8 cellular contexts compared by ENCODE assay signal in the genomic region with DNA sequence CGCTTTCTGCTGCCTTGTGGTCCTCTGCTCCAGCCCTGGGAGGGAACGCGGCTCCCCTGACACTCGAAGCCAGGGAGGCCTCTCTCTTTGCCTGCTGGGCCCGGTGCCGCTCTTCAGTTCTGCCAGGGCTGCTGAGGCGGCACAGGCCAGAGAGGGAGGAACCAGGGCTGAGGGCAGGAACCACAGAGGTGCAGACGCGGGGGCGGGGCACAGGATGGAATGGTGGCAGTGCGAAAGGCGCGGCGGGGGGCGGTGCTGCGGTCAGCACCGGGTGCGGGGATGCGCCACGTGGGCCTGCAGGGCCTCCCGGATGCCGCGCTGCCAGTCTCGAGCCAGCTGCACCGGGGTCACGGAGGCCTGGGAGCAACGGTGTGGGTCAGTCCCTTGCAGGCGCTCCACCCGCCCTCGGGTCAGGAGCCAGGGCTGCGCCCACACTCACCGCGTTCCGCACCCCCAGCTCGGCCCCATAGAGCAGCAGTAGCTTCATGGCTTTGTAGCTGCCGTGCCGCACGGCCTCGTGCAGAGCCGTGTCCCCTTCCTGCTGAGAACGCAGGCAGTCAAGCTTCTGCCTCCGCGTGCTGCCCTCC. TPM values are rescaled to one million over a fixed set of nuclear protein-coding genes. Genes with fewer than 3 reads are reported as not detected.
A peak's percentile ranks its signal among the peaks of the same experiment; 100 is the strongest.
DNase-seq lines count a peak whose midpoint lies in the region; ATAC-seq and TF ChIP-seq lines count a peak whose summit lies in the region.

No MANE protein-coding gene starts in this region.

- peak; percentile 70 to 72 for DNase-seq in activated CD4-positive, alpha-beta T cell treated with anti-CD3 and anti-CD28 coated beads, Interleukin-2, amount 50 U/mL, for 4 hours
- no peak for DNase-seq in foreskin keratinocyte
- peak; percentile 55 to 63 (median 57) for DNase-seq in stimulated activated CD4-positive, alpha-beta T cell treated with anti-CD3 and anti-CD28 coated beads, TNF-alpha, amount 100 ng/mL, for 4 hours (ENCODE audit: low read depth in 3 of 3)
- no peak for DNase-seq in SHP77 treated with DMSO at 0.1 percent for 48 hours (lab: John Stamatoyannopoulos, UW)
- no peak for DNase-seq in Ammon's horn (ENCODE audit: low spot score)
- no peak for DNase-seq in amygdala (lab: John Stamatoyannopoulos, UW)

- ATAC-seq in HG03135 (IDR thresholded peaks at IDR 0.05; ENCODE audit: unreplicated experiment), result peak; percentile 68
- ATAC-seq in foreskin keratinocyte, result peak; percentile 55

- H3K27ac ChIP-seq in foreskin keratinocyte, result no peak overlapping the region

- no peaks in the 10 kb centered on the region for H3K27me3 ChIP-seq in foreskin keratinocyte

- H3K4me1 ChIP-seq in foreskin keratinocyte, result no peaks in the 10 kb centered on the region

- TF ChIP-seq CTCF in GM12875 (IDR thresholded peaks at IDR 0.05; ENCODE audit: borderline replicate concordance, insufficient read depth, low read depth, low read length) (no peak), foreskin keratinocyte (conservative IDR thresholded peaks at IDR 0.05) (no peak)

- peak overlapping the region; percentile 8 for H3K4me3 ChIP-seq in GM12875 (ENCODE audit: low read depth, low read length)

RNA-seq across cellular contexts. Expression of a gene that starts 4.4 kb away (rescaled TPM):
- 0.92 and 1.2 TPM in 2 replicates for total RNA-seq in foreskin keratinocyte
- polyA plus RNA-seq in foreskin keratinocyte, result 0.57 and 0.59 TPM in 2 replicates

RNA-seq across cellular contexts. Expression of a gene that starts 18.4 kb away (rescaled TPM):
- total RNA-seq in foreskin keratinocyte, result 10.5 and 10.6 TPM in 2 replicates
- polyA plus RNA-seq in foreskin keratinocyte, result 19.0 and 19.2 TPM in 2 replicates

RNA-seq across cellular contexts. Expression of a gene that starts 23.3 kb away (rescaled TPM):
- total RNA-seq in foreskin keratinocyte, result 3.8 and 4.7 TPM in 2 replicates
- polyA plus RNA-seq in foreskin keratinocyte, result 2.6 and 2.7 TPM in 2 replicates

RNA-seq across cellular contexts. Expression of a gene that starts 30.5 kb away (rescaled TPM):
- total RNA-seq in foreskin keratinocyte, result 9.5 and 10.5 TPM in 2 replicates
- 6.2 and 6.6 TPM in 2 replicates for polyA plus RNA-seq in foreskin keratinocyte

Comparison
In these comparisons a context has a peak if more than half of its experiments do, and no peak if none do; other contexts are left out.
1. DNase-seq: peak in activated CD4-positive, alpha-beta T cell treated with anti-CD3 and anti-CD28 coated beads, Interleukin-2, amount 50 U/mL, for 4 hours (2 of 2) and stimulated activated CD4-positive, alpha-beta T cell treated with anti-CD3 and anti-CD28 coated beads, TNF-alpha, amount 100 ng/mL, for 4 hours (3 of 3); none in foreskin keratinocyte (0 of 2), SHP77 treated with DMSO at 0.1 percent for 48 hours (single experiment), Ammon's horn (single experiment) and amygdala (0 of 56).